1 cellular context compared by ENCODE assay signal in the genomic region with DNA sequence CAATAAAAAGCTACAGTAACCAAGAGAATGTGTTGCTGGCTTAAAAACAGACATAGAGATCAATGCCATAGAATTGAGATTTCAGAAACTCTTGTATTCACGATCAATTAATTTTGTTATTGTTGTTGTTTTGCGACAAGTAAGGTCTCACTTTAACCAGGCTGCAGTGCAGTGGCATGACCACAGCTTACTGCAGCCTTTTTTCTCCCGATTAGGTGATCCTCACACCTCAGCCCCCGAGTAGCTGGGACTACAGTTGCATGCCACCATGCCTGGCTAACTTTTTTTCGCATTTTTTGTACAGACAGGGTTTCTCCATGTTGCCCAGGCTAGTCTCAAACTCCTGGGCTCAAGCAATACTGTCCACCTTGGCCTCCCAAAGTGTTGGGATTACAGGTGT.
TF ChIP-seq lines count a peak whose summit lies in the region.

No MANE protein-coding gene starts in this region.

TF ChIP-seq in SK-N-SH treated with all-trans-retinoic acid at 6 μM for 48 hours, 23 proteins besides CTCF, POLR2A, EP300 and RAD21 (continued from another document):
- TF ChIP-seq, protein P1, sequence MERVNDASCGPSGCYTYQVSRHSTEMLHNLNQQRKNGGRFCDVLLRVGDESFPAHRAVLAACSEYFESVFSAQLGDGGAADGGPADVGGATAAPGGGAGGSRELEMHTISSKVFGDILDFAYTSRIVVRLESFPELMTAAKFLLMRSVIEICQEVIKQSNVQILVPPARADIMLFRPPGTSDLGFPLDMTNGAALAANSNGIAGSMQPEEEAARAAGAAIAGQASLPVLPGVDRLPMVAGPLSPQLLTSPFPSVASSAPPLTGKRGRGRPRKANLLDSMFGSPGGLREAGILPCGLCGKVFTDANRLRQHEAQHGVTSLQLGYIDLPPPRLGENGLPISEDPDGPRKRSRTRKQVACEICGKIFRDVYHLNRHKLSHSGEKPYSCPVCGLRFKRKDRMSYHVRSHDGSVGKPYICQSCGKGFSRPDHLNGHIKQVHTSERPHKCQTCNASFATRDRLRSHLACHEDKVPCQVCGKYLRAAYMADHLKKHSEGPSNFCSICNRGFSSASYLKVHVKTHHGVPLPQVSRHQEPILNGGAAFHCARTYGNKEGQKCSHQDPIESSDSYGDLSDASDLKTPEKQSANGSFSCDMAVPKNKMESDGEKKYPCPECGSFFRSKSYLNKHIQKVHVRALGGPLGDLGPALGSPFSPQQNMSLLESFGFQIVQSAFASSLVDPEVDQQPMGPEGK (CRISPR knock-in tag; IDR thresholded peaks at IDR 0.05; ENCODE audit: borderline replicate concordance): no peak
- TF ChIP-seq BACH2 (CRISPR knock-in tag; IDR thresholded peaks at IDR 0.05; ENCODE audit: borderline replicate concordance) (no peak), CSDC2 (CRISPR knock-in tag; IDR thresholded peaks at IDR 0.05) (no peak), GLIS3 (CRISPR knock-in tag; IDR thresholded peaks at IDR 0.05) (no peak)
